Comparison of ENCODE assay signal across 1 cellular context in the genomic region with DNA sequence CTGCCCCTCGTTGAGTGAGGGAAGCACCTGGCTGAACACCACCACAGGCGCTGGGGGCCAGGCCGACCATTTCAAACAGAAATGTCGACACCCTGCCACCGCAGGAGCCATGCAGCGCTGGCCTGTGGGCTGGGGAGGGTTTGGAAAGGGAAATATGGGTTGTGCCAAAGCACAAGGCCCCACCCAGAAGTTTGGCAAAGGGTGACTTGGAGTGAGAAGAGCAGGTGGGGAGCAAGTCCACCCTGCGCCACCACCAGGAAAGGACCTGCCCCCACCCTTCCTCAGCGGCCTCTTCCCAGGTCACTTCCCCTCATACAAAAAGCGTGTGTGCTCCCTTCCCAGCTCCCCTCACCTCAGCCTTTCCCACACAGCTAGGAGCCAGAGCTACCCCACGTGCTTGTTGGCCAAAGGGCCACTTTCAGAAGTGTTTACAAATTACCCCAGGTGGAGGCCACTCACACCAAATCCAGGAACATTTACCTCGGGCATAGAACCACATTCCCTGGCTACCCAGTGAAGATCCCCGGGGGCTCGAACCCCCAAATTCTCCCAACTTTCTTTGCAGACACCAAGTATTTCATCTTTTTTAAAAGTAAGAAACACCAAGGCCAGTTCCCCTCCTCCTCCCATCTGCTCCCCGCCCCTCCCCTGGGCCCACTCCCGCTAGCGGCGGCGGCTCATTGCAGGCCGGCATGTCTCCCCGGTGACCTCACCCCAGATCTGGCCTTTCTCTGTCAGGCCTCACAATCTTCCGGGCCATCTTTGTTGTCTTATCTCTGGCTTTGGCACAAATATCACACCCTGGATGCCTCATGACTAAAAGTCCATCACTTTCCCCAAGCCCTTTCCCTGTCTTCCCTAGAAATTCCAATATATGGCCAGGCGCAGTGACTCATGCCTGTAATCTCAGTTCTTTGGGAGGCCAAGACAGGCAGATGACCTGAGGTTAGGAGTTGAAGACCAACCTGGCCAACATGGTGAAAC.
TF ChIP-seq lines count a peak whose summit lies in the region.

No MANE protein-coding gene starts in this region.

TF ChIP-seq in H1, 55 proteins besides CTCF, POLR2A, EP300 and RAD21:
- TF ChIP-seq SIRT6 (IDR thresholded peaks at IDR 0.05; ENCODE audit: low read length) (no peak), YY1 (IDR thresholded peaks at IDR 0.05; ENCODE audit: low read depth, low read length) (no peak), HDAC2 (IDR thresholded peaks at IDR 0.05; ENCODE audit: borderline replicate concordance in 1 of 2, low read depth in 2 of 2, low read length in 2 of 2) (no peak), POLR2AphosphoS5 (IDR thresholded peaks at IDR 0.05; ENCODE audit: low read depth, low read length) (no peak), EGR1 (IDR thresholded peaks at IDR 0.05; ENCODE audit: borderline replicate concordance, low read depth, low read length) (no peak), RNF2 (IDR thresholded peaks at IDR 0.05; ENCODE audit: borderline replicate concordance, low read depth, low read length, missing control alignments, poor library complexity, severe bottlenecking) (no peak), CEBPB (IDR thresholded peaks at IDR 0.05; ENCODE audit: low read depth, low read length) (no peak), SP1 (IDR thresholded peaks at IDR 0.05; ENCODE audit: low read depth, low read length) (no peak)
TF ChIP-seq in H1: peak in this region for 0.
